In genomic region chr15:77710171-77710570, GRCh38 we compare ENCODE assay signal across 20 cellular contexts.
"Had no signal": no experiment of that assay in that cellular context is flagged by ENCODE, and none has a peak within 500 bp of the region (broad histone marks: within the 10 kb centered on the region; RNA-seq: fewer than 3 reads in every experiment).

No MANE protein-coding gene starts in this region.

- ATAC-seq: activated CD4-positive, CD25-positive, alpha-beta regulatory T cell treated with anti-CD3 and anti-CD28 coated beads, Interleukin-2, amount 50 U/mL, for 24 hours; body of pancreas; foreskin keratinocyte; heart left ventricle; naive thymus-derived CD4-positive, alpha-beta T cell; right lobe of liver had no signal

- DNase-seq: activated CD4-positive, alpha-beta T cell treated with anti-CD3 and anti-CD28 coated beads for 48 hours; activated CD4-positive, alpha-beta T cell treated with anti-CD3 and anti-CD28 coated beads, Interleukin-2, amount 50 U/mL, for 48 hours; activated CD8-positive, alpha-beta memory T cell treated with anti-CD3 and anti-CD28 coated beads for 24 hours; activated effector memory CD4-positive, alpha-beta T cell treated with Interleukin-2 at 50 U/mL for 16 hours; activated naive CD4-positive, alpha-beta T cell treated with Interleukin-2 at 50 U/mL for 16 hours; aorta; body of pancreas; cortex of kidney; foreskin keratinocyte; heart left ventricle; midbrain; naive thymus-derived CD4-positive, alpha-beta T cell; right lobe of liver; stimulated activated CD4-positive, alpha-beta T cell treated with anti-CD3 and anti-CD28 coated beads, Interleukin-2, amount 100 ng/mL, for 48 hours; stimulated activated naive CD4-positive, alpha-beta T cell treated with Interleukin-2 at 50 U/mL for 16 hours; T1000; testis; transverse colon; WERI-Rb-1 had no signal

- H3K9me3 ChIP-seq: body of pancreas, heart left ventricle, right lobe of liver, testis, transverse colon had no signal

- H3K27me3 ChIP-seq: body of pancreas, right lobe of liver, testis had no signal

- H3K4me1 ChIP-seq: body of pancreas, foreskin keratinocyte, heart left ventricle, right lobe of liver, testis, transverse colon had no signal

- H3K27ac ChIP-seq: body of pancreas, foreskin keratinocyte, heart left ventricle, right lobe of liver, testis, transverse colon, WERI-Rb-1 had no signal

- H3K36me3 ChIP-seq: heart left ventricle, right lobe of liver, transverse colon, WERI-Rb-1 had no signal

- H3K4me3 ChIP-seq: body of pancreas, heart left ventricle, right lobe of liver, testis, transverse colon had no signal
